8 cellular contexts compared by ENCODE assay signal in genomic region chr1:205211839-205212241, GRCh38. TPM values are rescaled to one million over a fixed set of nuclear protein-coding genes. Genes with fewer than 3 reads are reported as not detected.
A peak's percentile ranks its signal among the peaks of the same experiment; 100 is the strongest.
DNase-seq lines count a peak whose midpoint lies in the region; ATAC-seq and TF ChIP-seq lines count a peak whose summit lies in the region.

No MANE protein-coding gene starts in this region.

- peak overlapping the region; percentile 96 for H3K27ac Mint-ChIP-seq in activated T-cell treated with anti-CD3 and anti-CD28 coated beads, Interleukin-2, amount 50 U/mL, for 24 hours
- H3K27ac Mint-ChIP-seq in activated naive CD8-positive, alpha-beta T cell treated with anti-CD3 and anti-CD28 coated beads, Interleukin-2, amount 10 ng/mL, durations not matched to agents 7 days and 5 days, result peak overlapping the region; percentile 98

- TF ChIP-seq EP300 in upper lobe of left lung (IDR thresholded peaks at IDR 0.05), result no peak

- peak overlapping the region; percentile 90 for H3K4me3 Mint-ChIP-seq in activated T-cell treated with anti-CD3 and anti-CD28 coated beads, Interleukin-2, amount 50 U/mL, for 24 hours
- peak overlapping the region; percentile 96 for H3K4me3 Mint-ChIP-seq in activated naive CD8-positive, alpha-beta T cell treated with anti-CD3 and anti-CD28 coated beads, Interleukin-2, amount 10 ng/mL, durations not matched to agents 7 days and 5 days

- TF ChIP-seq POLR2A in upper lobe of left lung (IDR thresholded peaks at IDR 0.05), result no peak

- no peak for DNase-seq in activated T-cell treated with anti-CD3 and anti-CD28 coated beads, Interleukin-2, amount 50 U/mL, for 24 hours
- no peak for DNase-seq in activated T-cell treated with anti-CD3 and anti-CD28 coated beads, Interleukin-2, amount 50 U/mL, for 1 hour
- DNase-seq in activated naive CD8-positive, alpha-beta T cell treated with anti-CD3 and anti-CD28 coated beads, Interleukin-2, amount 10 ng/mL, durations not matched to agents 7 days and 5 days, result no peak
- DNase-seq in upper lobe of left lung (no peak), germinal center (ENCODE audit: low spot score) (no peak), HT-29 (ENCODE audit: low spot score) (no peak)

- no peaks in the 10 kb centered on the region for H3K9me3 Mint-ChIP-seq in activated T-cell treated with anti-CD3 and anti-CD28 coated beads, Interleukin-2, amount 50 U/mL, for 24 hours
- H3K9me3 Mint-ChIP-seq in activated naive CD8-positive, alpha-beta T cell treated with anti-CD3 and anti-CD28 coated beads, Interleukin-2, amount 10 ng/mL, durations not matched to agents 7 days and 5 days, result no peaks in the 10 kb centered on the region

- 44% methylated on average over 11 of the region's 11 CpGs for WGBS in liver
- WGBS in upper lobe of left lung, 2 donors, result 33 to 38% methylated on average over 11 of the region's 11 CpGs

- H3K27ac ChIP-seq in liver (ENCODE audit: low read depth in 1 of 2, low read length in 2 of 2) (peak overlapping the region; percentile 78 to 92), upper lobe of left lung (peak overlapping the region; percentile 91 to 98 (median 94))

- peak; percentile 38 for ATAC-seq in HG03342 (IDR thresholded peaks at IDR 0.05; ENCODE audit: unreplicated experiment)
- ATAC-seq in activated naive CD8-positive, alpha-beta T cell treated with anti-CD3 and anti-CD28 coated beads, Interleukin-2, amount 10 ng/mL, durations not matched to agents 7 days and 5 days (ENCODE audit: low read depth), result peak; percentile 25
- ATAC-seq in upper lobe of left lung (ENCODE audit: low FRiP score in 2 of 2), result peak in 1 of 2 donors; percentile 56

- no peaks in the 10 kb centered on the region for H3K9me3 ChIP-seq in liver (ENCODE audit: control insufficient read depth in 4 of 4, low read length in 3 of 4)
- H3K9me3 ChIP-seq in upper lobe of left lung, result no peaks in the 10 kb centered on the region

- H3K4me1 ChIP-seq in liver (ENCODE audit: control insufficient read depth in 4 of 4, insufficient read depth in 4 of 4, low read length in 3 of 4), result peaks cover 3 to 12% (median 5%) of the 10 kb centered on the region in 4 donors
- H3K4me1 ChIP-seq in upper lobe of left lung, result peaks cover 10 to 22% (median 15%) of the 10 kb centered on the region in 4 donors

- H3K9ac ChIP-seq in liver (ENCODE audit: low read depth in 1 of 2, low read length in 2 of 2), result no peak overlapping the region

- H3K36me3 Mint-ChIP-seq in activated T-cell treated with anti-CD3 and anti-CD28 coated beads, Interleukin-2, amount 50 U/mL, for 24 hours (ENCODE audit: low read depth), result peaks cover 21% of the 10 kb centered on the region
- H3K36me3 Mint-ChIP-seq in activated naive CD8-positive, alpha-beta T cell treated with anti-CD3 and anti-CD28 coated beads, Interleukin-2, amount 10 ng/mL, durations not matched to agents 7 days and 5 days, result peaks cover 4% of the 10 kb centered on the region

- POLR2A ChIA-PET in activated naive CD8-positive, alpha-beta T cell treated with anti-CD3 and anti-CD28 coated beads, Interleukin-2, amount 10 ng/mL, durations not matched to agents 7 days and 5 days (lab: Charles Lee), result interaction anchor here (0.5 to 2.7 kb wide), 7 partner anchors 8 to 718 kb away, joined by 3 to 28 read pairs (median 4); partner anchors contain the start of genes RBBP5 and TMCC2

- TF ChIP-seq RAD21 in liver (IDR thresholded peaks at IDR 0.05), result no peak

- TF ChIP-seq CTCF in liver (IDR thresholded peaks at IDR 0.05; ENCODE audit: low read depth, low read length, missing input control), result no peak
- TF ChIP-seq CTCF in upper lobe of left lung (IDR thresholded peaks at IDR 0.05), result no peak

- H3K36me3 ChIP-seq in liver (ENCODE audit: control insufficient read depth in 4 of 4, insufficient read depth in 3 of 4, low read depth in 1 of 4, low read length in 3 of 4) (no peaks in the 10 kb centered on the region), upper lobe of left lung (no peaks in the 10 kb centered on the region)

- peaks cover 50% of the 10 kb centered on the region for H3K4me1 Mint-ChIP-seq in activated T-cell treated with anti-CD3 and anti-CD28 coated beads, Interleukin-2, amount 50 U/mL, for 24 hours (ENCODE audit: low read depth)
- H3K4me1 Mint-ChIP-seq in activated naive CD8-positive, alpha-beta T cell treated with anti-CD3 and anti-CD28 coated beads, Interleukin-2, amount 10 ng/mL, durations not matched to agents 7 days and 5 days, result peaks cover 36% of the 10 kb centered on the region

- H3K27me3 Mint-ChIP-seq in activated T-cell treated with anti-CD3 and anti-CD28 coated beads, Interleukin-2, amount 50 U/mL, for 24 hours, result no peaks in the 10 kb centered on the region
- H3K27me3 Mint-ChIP-seq in activated naive CD8-positive, alpha-beta T cell treated with anti-CD3 and anti-CD28 coated beads, Interleukin-2, amount 10 ng/mL, durations not matched to agents 7 days and 5 days, result no peaks in the 10 kb centered on the region

- H3K4me3 ChIP-seq in liver (ENCODE audit: low read depth in 1 of 3, low read length in 3 of 3) (peak overlapping the region in 2 of 3 donors; percentile 76 to 87), upper lobe of left lung (peak overlapping the region in 3 of 4 donors; percentile 62 to 98 (median 90))

- no peaks in the 10 kb centered on the region for H3K27me3 ChIP-seq in liver (ENCODE audit: control insufficient read depth in 4 of 4, insufficient read depth in 4 of 4, low read length in 3 of 4)
- no peaks in the 10 kb centered on the region for H3K27me3 ChIP-seq in upper lobe of left lung

TF ChIP-seq in liver, 16 proteins besides CTCF, POLR2A, EP300 and RAD21:
- TF ChIP-seq FOXA2 (IDR thresholded peaks at IDR 0.05), result no peak

RNA-seq across cellular contexts. Expression of gene DSTYK, which starts 0.3 kb away (rescaled TPM):
- 10 to 100 TPM; 13.2 to 13.3 TPM for total RNA-seq in activated naive CD8-positive, alpha-beta T cell treated with anti-CD3 and anti-CD28 coated beads, Interleukin-2, amount 10 ng/mL, durations not matched to agents 7 days and 5 days
- total RNA-seq in liver (1 to 10 TPM; 4.1 to 9.9 TPM), upper lobe of left lung (10 to 100 TPM in 3 of 6 donors, 1 to 10 TPM in 3; 8.4 to 15.7 (median 10.6) TPM)
- 1 to 10 TPM; 1.5 to 1.9 TPM for polyA plus RNA-seq in liver
- total RNA-seq in HT-29 (2014; rRNA removed; shearing (Covaris generic)), result 1.2 and 1.7 TPM in 2 replicates

RNA-seq across cellular contexts. Expression of gene TMCC2, which starts 15.9 kb away (rescaled TPM):
- 1 to 10 TPM; 3.4 to 4.4 TPM for total RNA-seq in activated naive CD8-positive, alpha-beta T cell treated with anti-CD3 and anti-CD28 coated beads, Interleukin-2, amount 10 ng/mL, durations not matched to agents 7 days and 5 days
- 100 to 1,000 TPM in 1 of 2 donors, under 1 TPM in 1; 0.25 to 452 TPM for total RNA-seq in liver
- polyA plus RNA-seq in liver, result under 1 TPM; 0.06 to 0.17 TPM
- total RNA-seq in upper lobe of left lung, result 1 to 10 TPM; 1.3 to 7.2 (median 3.8) TPM
- total RNA-seq in HT-29 (2014; rRNA removed; shearing (Covaris generic)), result 0.08 and 0.21 TPM in 2 replicates
